ENCODE assay signal across 8 cellular contexts in the genomic region with DNA sequence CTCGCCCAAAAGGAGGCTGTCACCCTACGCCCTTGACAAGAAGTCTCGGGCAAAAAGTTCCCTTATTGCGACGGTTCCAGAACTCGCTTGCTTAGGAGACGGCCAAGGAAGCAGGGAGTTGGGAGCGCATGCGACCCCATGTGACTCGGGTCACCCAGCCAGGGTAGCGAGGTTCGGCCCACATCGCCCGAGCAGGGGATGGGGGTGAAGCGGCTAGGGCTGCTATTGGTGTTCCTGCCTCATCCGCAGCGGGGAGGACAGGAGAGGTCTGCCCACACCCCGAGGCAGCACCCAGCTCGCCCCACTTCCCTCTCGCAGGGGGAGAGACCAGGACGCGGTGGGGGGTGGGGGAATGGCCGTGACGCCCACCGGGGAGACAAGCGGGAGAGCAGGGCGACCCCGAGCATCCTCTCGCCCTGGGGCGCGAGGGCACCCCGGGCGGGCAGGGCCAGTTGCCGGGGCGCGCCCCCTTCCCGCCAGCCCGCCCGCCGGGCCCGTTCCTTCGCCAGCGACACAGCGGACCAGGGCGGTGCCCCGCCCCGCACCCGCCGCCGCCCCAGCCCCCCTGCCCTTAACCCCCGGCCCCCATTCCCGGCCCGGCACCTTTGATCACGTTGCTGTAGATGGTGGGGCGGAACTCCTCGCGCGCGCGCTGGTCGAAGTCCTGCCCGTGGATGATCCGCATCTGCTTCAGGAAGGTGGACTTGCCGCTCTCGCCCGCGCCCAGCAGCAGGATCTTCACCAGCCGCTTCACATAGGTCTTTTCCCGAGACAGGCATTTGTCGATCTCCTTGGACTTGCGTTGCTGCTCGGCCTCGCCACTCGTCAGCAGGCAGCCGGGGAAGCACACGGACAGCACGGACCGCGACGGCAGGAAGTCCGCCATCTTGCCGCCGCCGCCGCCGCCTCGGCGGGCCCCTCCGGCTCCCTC. TPM values are rescaled to one million over a fixed set of nuclear protein-coding genes. Genes with fewer than 3 reads are reported as not detected.
DNase-seq lines count a peak whose midpoint lies in the region; ATAC-seq and TF ChIP-seq lines count a peak whose summit lies in the region.

No MANE protein-coding gene starts in this region.

- CTCF ChIA-PET in activated CD4-positive, alpha-beta memory T cell treated with anti-CD3 and anti-CD28 coated beads, Interleukin-2, amount 10 ng/mL, durations not matched to agents 7 days and 5 days (lab: Charles Lee): interaction anchor here (0.6 to 4.1 kb wide), 13 partner anchors 15 to 173 kb away, joined by 3 to 30 read pairs (median 4); a partner anchor contains a TSS

- peaks cover 3% of the 10 kb centered on the region for H3K27me3 Mint-ChIP-seq in activated CD4-positive, alpha-beta memory T cell treated with anti-CD3 and anti-CD28 coated beads, Interleukin-2, amount 10 ng/mL, durations not matched to agents 7 days and 5 days

- peak; percentile 66 for DNase-seq in GM06990 (ENCODE audit: extremely low read depth, insufficient read length)
- peak; percentile 27 for DNase-seq in LNCaP clone FGC (ENCODE audit: low read depth)
- DNase-seq in activated CD4-positive, alpha-beta memory T cell treated with anti-CD3 and anti-CD28 coated beads, Interleukin-2, amount 10 ng/mL, durations not matched to agents 7 days and 5 days: peak; percentile 57
- DNase-seq in effector CD8-positive, alpha-beta T cell (lab: John Stamatoyannopoulos, UW): peak; percentile 50
- DNase-seq in lung microvascular endothelial cell (ENCODE audit: low read depth in 2 of 2): peak; percentile 35 to 62
- DNase-seq in stimulated activated CD8-positive, alpha-beta memory T cell treated with anti-CD3 and anti-CD28 coated beads, Interleukin-12 subunit alpha, Interleukin-12 subunit beta, amount 100 ng/mL, for 1 hour (ENCODE audit: low read depth): peak; percentile 20
- DNase-seq in dedifferentiated amniotic fluid mesenchymal stem cell (ENCODE audit: extremely low spot score): no peak

- no peaks in the 10 kb centered on the region for H3K9me3 Mint-ChIP-seq in activated CD4-positive, alpha-beta memory T cell treated with anti-CD3 and anti-CD28 coated beads, Interleukin-2, amount 10 ng/mL, durations not matched to agents 7 days and 5 days

- H3K36me3 ChIP-seq in GM06990 (ENCODE audit: control insufficient read depth, insufficient read depth, low read length): peaks cover 4% of the 10 kb centered on the region

- H3K27me3 ChIP-seq in GM06990 (replicated peaks; ENCODE audit: control insufficient read depth, insufficient read depth, low read length): no peaks in the 10 kb centered on the region

- peak overlapping the region; percentile 99 for H3K27ac Mint-ChIP-seq in activated CD4-positive, alpha-beta memory T cell treated with anti-CD3 and anti-CD28 coated beads, Interleukin-2, amount 10 ng/mL, durations not matched to agents 7 days and 5 days

- H3K4me3 Mint-ChIP-seq in activated CD4-positive, alpha-beta memory T cell treated with anti-CD3 and anti-CD28 coated beads, Interleukin-2, amount 10 ng/mL, durations not matched to agents 7 days and 5 days: peak overlapping the region; percentile 96

- TF ChIP-seq CTCF in GM06990 (IDR thresholded peaks at IDR 0.05; ENCODE audit: insufficient read depth, low read length, poor library complexity, severe bottlenecking) (no peak), LNCaP clone FGC (IDR thresholded peaks at IDR 0.05; ENCODE audit: control insufficient read depth, extremely low read depth, insufficient read depth) (no peak)

- ATAC-seq in GM21786 (IDR thresholded peaks at IDR 0.05; ENCODE audit: unreplicated experiment): peak; percentile 16

- H3K36me3 Mint-ChIP-seq in activated CD4-positive, alpha-beta memory T cell treated with anti-CD3 and anti-CD28 coated beads, Interleukin-2, amount 10 ng/mL, durations not matched to agents 7 days and 5 days (ENCODE audit: low read depth): peaks cover 50% of the 10 kb centered on the region

- POLR2A ChIA-PET in activated CD4-positive, alpha-beta memory T cell treated with anti-CD3 and anti-CD28 coated beads, Interleukin-2, amount 10 ng/mL, durations not matched to agents 7 days and 5 days (lab: Charles Lee): interaction anchor here (0.6 to 5.8 kb wide), 22 partner anchors 9 to 275 kb away, joined by 3 to 46 read pairs (median 4); no protein-coding TSS in a partner anchor

- H3K4me3 ChIP-seq in GM06990 (replicated peaks; ENCODE audit: low read depth, low read length): peak overlapping the region; percentile 94
- peak overlapping the region; percentile 63 for H3K4me3 ChIP-seq in LNCaP clone FGC (ENCODE audit: low read depth, low read length)

- peaks cover 47% of the 10 kb centered on the region for H3K4me1 Mint-ChIP-seq in activated CD4-positive, alpha-beta memory T cell treated with anti-CD3 and anti-CD28 coated beads, Interleukin-2, amount 10 ng/mL, durations not matched to agents 7 days and 5 days

RNA-seq across cellular contexts. Expression of a gene that starts 0.6 kb away (rescaled TPM):
- 10 to 100 TPM; 95.1 TPM for total RNA-seq in activated CD4-positive, alpha-beta memory T cell treated with anti-CD3 and anti-CD28 coated beads, Interleukin-2, amount 10 ng/mL, durations not matched to agents 7 days and 5 days
- total RNA-seq in lung microvascular endothelial cell: 29.6 and 39.9 TPM in 2 replicates
